Comparison of ENCODE assay signal across 7 cellular contexts in the genomic region with DNA sequence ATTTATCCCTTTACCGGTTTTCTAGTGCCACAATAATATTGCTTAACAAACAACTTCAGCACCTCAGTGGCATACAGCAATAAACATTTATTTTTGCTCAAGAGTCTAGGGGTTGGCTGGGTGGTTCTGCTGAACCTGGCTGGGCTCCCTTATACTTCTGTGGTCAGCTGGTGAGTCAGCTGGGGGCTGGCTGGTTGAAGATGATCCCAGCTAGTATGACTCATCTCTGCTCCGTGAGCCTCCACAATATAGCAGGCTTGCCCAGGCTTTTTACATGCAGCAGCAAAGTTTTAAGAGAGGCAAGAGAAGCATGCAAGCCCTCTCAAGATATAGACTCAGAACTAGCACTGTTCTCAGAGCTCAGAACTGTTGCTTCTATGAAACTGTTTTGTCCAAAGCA.
DNase-seq lines count a peak whose midpoint lies in the region; ATAC-seq, FAIRE-seq and TF ChIP-seq lines count a peak whose summit lies in the region.

No MANE protein-coding gene starts in this region.

- TF ChIP-seq CTCF in GM13976 (IDR thresholded peaks at IDR 0.05; ENCODE audit: borderline replicate concordance, control extremely low read depth, extremely low read depth, insufficient read depth, missing control alignments): no peak

- in situ Hi-C loops in GM13976 (cut with MboI; ENCODE audit: low sequenced_read_pairs, unreplicated experiment): no loop called here

- H3K4me1 Mint-ChIP-seq in activated naive CD8-positive, alpha-beta T cell treated with anti-CD3 and anti-CD28 coated beads for 36 hours: peaks cover 10% of the 10 kb centered on the region

- DNase-seq in GM13976 (ENCODE audit: low spot score) (peak; percentile 36), HTR-8/SVneo (ENCODE audit: insufficient read length, low spot score) (peak; percentile 69), iPS-NIHi11 (ENCODE audit: low spot score) (peak; percentile 29)
- peak; percentile 47 for DNase-seq in activated naive CD8-positive, alpha-beta T cell treated with anti-CD3 and anti-CD28 coated beads for 36 hours
- peak; percentile 2 to 5 for DNase-seq in stimulated activated CD8-positive, alpha-beta memory T cell treated with anti-CD3 and anti-CD28 coated beads, Interleukin-7, amount 100 ng/mL, for 4 hours (ENCODE audit: low read depth in 2 of 2)

- H3K4me3 Mint-ChIP-seq in activated naive CD8-positive, alpha-beta T cell treated with anti-CD3 and anti-CD28 coated beads for 36 hours: no peak overlapping the region

- no peaks in the 10 kb centered on the region for H3K27me3 Mint-ChIP-seq in activated naive CD8-positive, alpha-beta T cell treated with anti-CD3 and anti-CD28 coated beads for 36 hours

- ATAC-seq in GM21737 (IDR thresholded peaks at IDR 0.05; ENCODE audit: unreplicated experiment) (peak; percentile 70), GM21526 (IDR thresholded peaks at IDR 0.05; ENCODE audit: low FRiP score, unreplicated experiment) (no peak)

- H3K9me3 Mint-ChIP-seq in activated naive CD8-positive, alpha-beta T cell treated with anti-CD3 and anti-CD28 coated beads for 36 hours: peaks cover 19% of the 10 kb centered on the region

- no peak overlapping the region for H3K27ac Mint-ChIP-seq in activated naive CD8-positive, alpha-beta T cell treated with anti-CD3 and anti-CD28 coated beads for 36 hours

- FAIRE-seq in HTR-8/SVneo (lab: Jason Lieb, UNC): peak; percentile 77

- H3K36me3 Mint-ChIP-seq in activated naive CD8-positive, alpha-beta T cell treated with anti-CD3 and anti-CD28 coated beads for 36 hours: peaks cover 2% of the 10 kb centered on the region

Comparison
In these comparisons a context has a peak if more than half of its experiments do, and no peak if none do; other contexts are left out.
1. DNase-seq: peak in every context shown above with its lines; median percentile 69 in HTR-8/SVneo; 47 in activated naive CD8-positive, alpha-beta T cell treated with anti-CD3 and anti-CD28 coated beads for 36 hours; 36 in GM13976; 29 in iPS-NIHi11; 4 in stimulated activated CD8-positive, alpha-beta memory T cell treated with anti-CD3 and anti-CD28 coated beads, Interleukin-7, amount 100 ng/mL, for 4 hours.